Comparison of ENCODE assay signal across 8 cellular contexts in the genomic region with DNA sequence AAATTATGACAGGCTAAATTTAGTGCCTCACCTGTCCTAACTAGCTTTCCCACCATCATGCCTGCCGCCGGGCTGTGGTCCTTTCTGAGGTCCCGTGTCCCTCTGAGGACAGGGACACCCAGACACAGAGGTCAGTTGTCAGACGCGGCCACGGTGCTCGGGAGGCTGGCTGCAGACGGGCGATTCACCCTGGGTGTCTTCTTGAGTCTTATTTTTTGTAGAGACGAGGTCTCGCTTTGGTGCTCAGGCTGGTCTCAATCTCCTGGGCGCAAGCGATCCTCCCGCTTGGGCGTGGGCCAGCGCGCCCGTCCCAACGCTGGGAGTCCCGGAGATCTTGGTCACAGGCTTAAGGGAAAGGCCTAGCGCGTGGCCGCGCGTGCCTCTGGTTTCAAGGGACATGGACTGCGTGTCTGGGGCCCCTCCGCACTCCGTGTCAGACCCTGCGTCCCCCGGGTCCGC. TPM values are rescaled to one million over a fixed set of nuclear protein-coding genes. Genes with fewer than 3 reads are reported as not detected.
A peak's percentile ranks its signal among the peaks of the same experiment; 100 is the strongest.
DNase-seq lines count a peak whose midpoint lies in the region; ATAC-seq and TF ChIP-seq lines count a peak whose summit lies in the region.

No MANE protein-coding gene starts in this region.

- no peak for DNase-seq in CD8-positive, alpha-beta T cell
- DNase-seq in LNCaP clone FGC (ENCODE audit: low read depth) (no peak), breast epithelium (ENCODE audit: low spot score in 2 of 2) (peak in 1 of 2 donors; percentile 50), right lobe of liver (peak in 2 of 3 donors; percentile 43 to 58), GM13977 (ENCODE audit: low spot score) (no peak)
- no peak for DNase-seq in activated effector memory CD4-positive, alpha-beta T cell treated with Interleukin-2 at 50 U/mL for 16 hours

- no peak for ATAC-seq in CD8-positive, alpha-beta T cell
- ATAC-seq in right lobe of liver (peak; percentile 31 to 64 (median 56)), HG02642 (IDR thresholded peaks at IDR 0.05; ENCODE audit: poor library complexity, unreplicated experiment) (no peak)

- 12% methylated on average over 10 of the region's 31 CpGs for WGBS in right lobe of liver (ENCODE audit: insufficient coverage, low coverage, low lambda C conversion rate, missing lambda C conversion rate)
- 18% methylated on average over 31 of the region's 31 CpGs for WGBS in thymus

- intact Hi-C loops in CD8-positive, alpha-beta T cell (cut with DNase I, micrococcal nuclease) = loop anchor here (1.0 to 5.0 kb wide), 7 partner anchors 23 to 212 kb away; partner anchors contain the start of genes AXIN1 (in 2 of the 2), CAPN15 (in 2 of the 2), DECR2 (in 2 of the 2) and FAM234A (in 1 of the 2)
- intact Hi-C loops in breast epithelium (cut with DNase I; ENCODE audit: low total_unique reads) (loop anchor here (2.0 kb wide), 1 partner anchor 72 kb away; the partner anchor contains the start of gene AXIN1), right lobe of liver (cut with DNase I) (no loop called here)

- in situ Hi-C loops in GM13977 (cut with MboI; ENCODE audit: low pct_unique_long_range_greater_than_20kb, low sequenced_read_pairs, unreplicated experiment) = no loop called here

- no peaks in the 10 kb centered on the region for H3K36me3 ChIP-seq in CD8-positive, alpha-beta T cell (ENCODE audit: insufficient read depth, low read length)
- H3K36me3 ChIP-seq in breast epithelium = no peaks in the 10 kb centered on the region
- no peaks in the 10 kb centered on the region for H3K36me3 ChIP-seq in right lobe of liver
- H3K36me3 ChIP-seq in thymus (ENCODE audit: control insufficient read depth, insufficient read depth) = no peaks in the 10 kb centered on the region

- H3K27me3 Mint-ChIP-seq in CD8-positive, alpha-beta T cell (ENCODE audit: low read depth) = peaks cover 3% of the 10 kb centered on the region

- peaks cover 21% of the 10 kb centered on the region for H3K4me1 ChIP-seq in CD8-positive, alpha-beta T cell (ENCODE audit: insufficient read depth, low read length)
- peaks cover 0 to 8% of the 10 kb centered on the region in 2 donors for H3K4me1 ChIP-seq in breast epithelium
- peaks cover 0 to 30% (median 0%) of the 10 kb centered on the region in 4 donors for H3K4me1 ChIP-seq in right lobe of liver
- peaks cover 16% of the 10 kb centered on the region for H3K4me1 ChIP-seq in thymus (ENCODE audit: control insufficient read depth, insufficient read depth, low read length)

- peaks cover 32% of the 10 kb centered on the region for H3K4me1 Mint-ChIP-seq in CD8-positive, alpha-beta T cell (ENCODE audit: low read depth)

- H3K27ac ChIP-seq in CD8-positive, alpha-beta T cell (ENCODE audit: low read depth, low read length) = peak overlapping the region; percentile 81
- H3K27ac ChIP-seq in breast epithelium (peak overlapping the region; percentile 96 to 97), right lobe of liver (peak overlapping the region; percentile 79 to 92 (median 91)), thymus (ENCODE audit: low read depth) (peak overlapping the region; percentile 80)

- no peaks in the 10 kb centered on the region for H3K9me3 ChIP-seq in CD8-positive, alpha-beta T cell (ENCODE audit: low read length)
- H3K9me3 ChIP-seq in breast epithelium (no peaks in the 10 kb centered on the region), right lobe of liver (no peaks in the 10 kb centered on the region), thymus (ENCODE audit: control insufficient read depth) (no peaks in the 10 kb centered on the region)

- no peaks in the 10 kb centered on the region for H3K9me3 Mint-ChIP-seq in CD8-positive, alpha-beta T cell

- no peak for TF ChIP-seq CTCF in CD8-positive, alpha-beta T cell (IDR thresholded peaks at IDR 0.05)
- TF ChIP-seq CTCF in LNCaP clone FGC (IDR thresholded peaks at IDR 0.05; ENCODE audit: control insufficient read depth, extremely low read depth, insufficient read depth) (no peak), breast epithelium (IDR thresholded peaks at IDR 0.05) (no peak), right lobe of liver (IDR thresholded peaks at IDR 0.05) (no peak), GM13977 (IDR thresholded peaks at IDR 0.05; ENCODE audit: extremely low read depth, insufficient read depth, missing control alignments) (no peak)

- POLR2A ChIA-PET in CD8-positive, alpha-beta T cell (lab: Charles Lee) = interaction anchor here (1.0 to 1.2 kb wide), 2 partner anchors 54 to 69 kb away, joined by 3 read pairs; no protein-coding TSS in a partner anchor

- TF ChIP-seq POLR2A in breast epithelium (IDR thresholded peaks at IDR 0.05) (no peak), right lobe of liver (IDR thresholded peaks at IDR 0.05) (no peak)

- H3K4me3 ChIP-seq in CD8-positive, alpha-beta T cell (ENCODE audit: low read depth, low read length) = peak overlapping the region; percentile 78
- peak overlapping the region; percentile 71 for H3K4me3 ChIP-seq in LNCaP clone FGC (ENCODE audit: low read depth, low read length)
- peak overlapping the region; percentile 64 to 87 (median 71) for H3K4me3 ChIP-seq in breast epithelium
- H3K4me3 ChIP-seq in right lobe of liver = peak overlapping the region; percentile 61 to 75 (median 62)
- peak overlapping the region; percentile 85 for H3K4me3 ChIP-seq in thymus (ENCODE audit: low read length)

- H3K36me3 Mint-ChIP-seq in CD8-positive, alpha-beta T cell = peaks cover 2% of the 10 kb centered on the region

- H3K27me3 ChIP-seq in CD8-positive, alpha-beta T cell (ENCODE audit: insufficient read depth, low read length) = no peaks in the 10 kb centered on the region
- H3K27me3 ChIP-seq in breast epithelium = no peaks in the 10 kb centered on the region
- no peaks in the 10 kb centered on the region for H3K27me3 ChIP-seq in right lobe of liver
- no peaks in the 10 kb centered on the region for H3K27me3 ChIP-seq in thymus (ENCODE audit: control insufficient read depth, insufficient read depth)

- CTCF ChIA-PET in CD8-positive, alpha-beta T cell (lab: Charles Lee) = interaction anchor here (0.8 to 2.5 kb wide), 3 partner anchors 23 to 348 kb away, joined by 3 to 9 read pairs (median 3); partner anchors contain the start of gene DECR2

- peak overlapping the region; percentile 83 for H3K27ac Mint-ChIP-seq in CD8-positive, alpha-beta T cell

- peak overlapping the region; percentile 90 for H3K4me3 Mint-ChIP-seq in CD8-positive, alpha-beta T cell

RNA-seq across cellular contexts. Expression of gene RAB11FIP3, which starts 0.8 kb away (rescaled TPM):
- total RNA-seq in CD8-positive, alpha-beta T cell = 10 to 100 TPM; 26.4 to 27.5 TPM
- total RNA-seq in breast epithelium (10 to 100 TPM; 22.0 to 44.6 (median 24.5) TPM), right lobe of liver (10 to 100 TPM; 19.5 to 38.3 (median 25.5) TPM)
- 26.7 TPM for polyA plus RNA-seq in thymus

RNA-seq across cellular contexts. Expression of gene DECR2, which starts 23.0 kb away (rescaled TPM):
- total RNA-seq in CD8-positive, alpha-beta T cell = 1 to 10 TPM; 6.1 to 7.9 TPM
- total RNA-seq in breast epithelium = 10 to 100 TPM; 19.4 to 30.5 (median 28.7) TPM
- 100 to 1,000 TPM in 3 of 6 experiments, 10 to 100 TPM in 3; 73.6 to 169 (median 97.0) TPM for total RNA-seq in right lobe of liver
- 14.2 TPM for polyA plus RNA-seq in thymus

RNA-seq across cellular contexts. Expression of gene NME4, which starts 27.7 kb away (rescaled TPM):
- total RNA-seq in CD8-positive, alpha-beta T cell = 10 to 100 TPM; 22.2 to 22.3 TPM
- 100 to 1,000 TPM in 1 of 3 donors, 10 to 100 TPM in 2; 46.5 to 118 (median 78.0) TPM for total RNA-seq in breast epithelium
- total RNA-seq in right lobe of liver = 10 to 100 TPM; 50.3 to 83.6 (median 61.0) TPM
- 34.4 TPM for polyA plus RNA-seq in thymus

RNA-seq across cellular contexts. Expression of gene PGAP6, which starts 42.9 kb away (rescaled TPM):
- 10 to 100 TPM; 57.9 to 60.8 TPM for total RNA-seq in CD8-positive, alpha-beta T cell
- total RNA-seq in breast epithelium (10 to 100 TPM; 24.5 to 49.5 (median 36.7) TPM), right lobe of liver (10 to 100 TPM; 24.3 to 44.6 (median 28.0) TPM)
- polyA plus RNA-seq in thymus = 47.4 TPM

RNA-seq across cellular contexts. Expression of gene MRPL28, which starts 54.3 kb away (rescaled TPM):
- 10 to 100 TPM; 16.7 to 17.4 TPM for total RNA-seq in CD8-positive, alpha-beta T cell
- total RNA-seq in breast epithelium (10 to 100 TPM; 67.0 to 78.7 (median 69.0) TPM), right lobe of liver (10 to 100 TPM; 29.9 to 64.7 (median 32.6) TPM)
- 79.4 TPM for polyA plus RNA-seq in thymus

Comparison
In these comparisons a context has a peak if more than half of its experiments do, and no peak if none do; other contexts are left out.
1. ATAC-seq: peak in right lobe of liver (4 of 4); none in CD8-positive, alpha-beta T cell (single experiment) and HG02642 (single experiment).
2. DNase-seq: peak in right lobe of liver (2 of 3); none in CD8-positive, alpha-beta T cell (0 of 7), LNCaP clone FGC (single experiment), activated effector memory CD4-positive, alpha-beta T cell treated with Interleukin-2 at 50 U/mL for 16 hours (single experiment) and GM13977 (single experiment).
3. intact Hi-C loops: an anchor here in CD8-positive, alpha-beta T cell (1.0 to 5.0 kb wide) and breast epithelium (2.0 kb wide); none called in right lobe of liver.
4. Peak in every context shown above with its lines, with median percentiles within 50 percentile points of each other: H3K27ac ChIP-seq and H3K4me3 ChIP-seq.